ENCODE assay signal across 16 cellular contexts in the genomic region with DNA sequence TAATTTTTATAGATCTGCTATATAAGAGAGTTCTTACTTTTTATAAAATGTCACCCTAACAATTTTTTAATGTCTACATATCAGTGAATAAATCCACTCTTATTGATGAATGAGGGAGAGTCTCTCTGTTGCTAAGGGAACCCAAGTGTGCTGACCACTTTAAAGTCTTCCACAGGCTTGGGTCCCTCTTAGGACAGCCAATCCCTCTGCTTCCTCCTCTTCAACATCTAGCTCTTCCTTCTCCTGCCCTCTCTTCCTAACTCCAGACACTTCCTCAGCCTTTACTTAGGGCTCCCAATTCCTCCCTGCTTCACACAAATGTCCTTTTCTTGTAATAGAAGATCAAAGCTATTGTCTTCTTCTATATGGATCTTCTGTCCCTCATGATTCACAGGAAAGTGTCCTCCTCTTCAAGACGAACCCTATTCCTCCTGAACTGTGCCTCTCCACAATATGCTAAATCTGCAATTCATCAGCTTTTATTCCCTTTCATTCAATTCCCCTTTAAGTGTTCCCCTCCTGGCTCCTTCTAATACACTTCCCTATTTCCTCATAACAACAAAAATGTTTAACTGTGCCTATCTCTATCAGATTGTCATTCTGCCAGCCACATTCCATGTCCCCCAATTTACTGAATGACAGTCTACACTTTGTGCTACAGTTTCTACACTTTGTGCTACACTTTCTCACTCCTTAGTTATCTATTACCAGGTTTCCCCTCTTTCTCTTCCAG. TPM values are rescaled to one million over a fixed set of nuclear protein-coding genes. Genes with fewer than 3 reads are reported as not detected.
DNase-seq lines count a peak whose midpoint lies in the region; ATAC-seq, FAIRE-seq and TF ChIP-seq lines count a peak whose summit lies in the region.
"Had no signal": no experiment of that assay in that cellular context is flagged by ENCODE, and none has a peak within 500 bp of the region (broad histone marks: within the 10 kb centered on the region; RNA-seq: fewer than 3 reads in every experiment).

No MANE protein-coding gene starts in this region.

- peaks cover 78% of the 10 kb centered on the region for H4K20me1 ChIP-seq in SK-N-SH (ENCODE audit: insufficient read depth)

- H3K27me3 ChIP-seq in SK-N-SH (ENCODE audit: insufficient read depth) (no peaks in the 10 kb centered on the region), suprapubic skin (no peaks in the 10 kb centered on the region)

- ATAC-seq in A549 (peak in 1 of 2 experiments; percentile 53; a peak in 3 of 6 replicates), left lobe of liver (no peak), GM19328 (IDR thresholded peaks at IDR 0.05; ENCODE audit: unreplicated experiment) (no peak)

- TF ChIP-seq CTCF in A549 (IDR thresholded peaks at IDR 0.05) (no peak), HEK293 (tag by site-specific recombination; IDR thresholded peaks at IDR 0.05) (no peak), SK-N-SH (IDR thresholded peaks at IDR 0.05) (no peak), fibroblast of pulmonary artery (IDR thresholded peaks at IDR 0.05; ENCODE audit: low read length, missing control alignments) (no peak), suprapubic skin (IDR thresholded peaks at IDR 0.05) (no peak)

- TF ChIP-seq EP300 in A549 (IDR thresholded peaks at IDR 0.05), result no peak
- TF ChIP-seq EP300 in SK-N-SH (IDR thresholded peaks at IDR 0.05; ENCODE audit: borderline replicate concordance in 1 of 2, low read depth in 1 of 2, low read length in 1 of 2), result no peak
- no peak for TF ChIP-seq EP300 in suprapubic skin (IDR thresholded peaks at IDR 0.05)

- H3K4me2 ChIP-seq in A549 (peak overlapping the region; percentile 33), SK-N-SH (no peak overlapping the region)

- CTCF ChIA-PET in A549 (lab: Yijun Ruan, JAX), result interaction anchor here (1.1 kb wide), 1 partner anchor 29 kb away, joined by 3 read pairs; no protein-coding TSS in a partner anchor
- CTCF ChIA-PET in HEK293 (lab: Yijun Ruan, JAX), result interaction anchor here (0.7 kb wide), 1 partner anchor 93 kb away, joined by 3 read pairs; no protein-coding TSS in a partner anchor
- CTCF ChIA-PET in SK-N-SH (lab: Yijun Ruan, JAX), result interaction anchor here (1.0 to 1.3 kb wide), 4 partner anchors 9 to 34 kb away, joined by 4 to 5 read pairs (median 4); no protein-coding TSS in a partner anchor

- H3K9me3 ChIP-seq in A549 (no peaks in the 10 kb centered on the region), HEK293 (ENCODE audit: control insufficient read depth, insufficient read depth, low read depth, low read length) (no peaks in the 10 kb centered on the region), SK-N-SH (no peaks in the 10 kb centered on the region), suprapubic skin (no peaks in the 10 kb centered on the region)

- no peaks in the 10 kb centered on the region for H3K9me2 ChIP-seq in SK-N-SH

- peaks cover 67% of the 10 kb centered on the region for H3K4me1 ChIP-seq in A549
- H3K4me1 ChIP-seq in HEK293 (ENCODE audit: control insufficient read depth, insufficient read depth, low read length), result peaks cover 5% of the 10 kb centered on the region; the same call in 1 of the 2 replicates
- H3K4me1 ChIP-seq in SK-N-SH (ENCODE audit: control insufficient read depth in 1 of 2, insufficient read depth in 2 of 2, low read depth in 1 of 2, low read length in 1 of 2), result peaks cover 36 to 43% of the 10 kb centered on the region in 2 experiments
- H3K4me1 ChIP-seq in suprapubic skin, result peaks cover 17% of the 10 kb centered on the region

- H3K27ac ChIP-seq in A549 (peak overlapping the region in 1 of 2 experiments; percentile 67; a peak in 3 of 6 replicates), HEK293 (ENCODE audit: extremely low read depth, low read depth, low read length) (no peak overlapping the region), SK-N-SH (ENCODE audit: low read depth in 2 of 2, low read length in 1 of 2) (peak overlapping the region; percentile 19 to 46; a peak in 3 of 4 replicates), suprapubic skin (no peak overlapping the region)

- peaks cover 99% of the 10 kb centered on the region for H3K79me2 ChIP-seq in SK-N-SH (ENCODE audit: insufficient read depth)

- H3K9ac ChIP-seq in SK-N-SH, result no peak overlapping the region

- POLR2A ChIA-PET in A549 (lab: Yijun Ruan, JAX), result no interaction called here
- POLR2A ChIA-PET in HEK293 (lab: Yijun Ruan, JAX), result no interaction called here
- POLR2A ChIA-PET in SK-N-SH (lab: Yijun Ruan, JAX), result no interaction called here

- no peak for FAIRE-seq in A549 (lab: Jason Lieb, UNC)

- no peak overlapping the region for H2AFZ ChIP-seq in SK-N-SH (ENCODE audit: low read depth)

- TF ChIP-seq POLR2A in A549 (IDR thresholded peaks at IDR 0.05; ENCODE audit: low read length) (no peak), suprapubic skin (IDR thresholded peaks at IDR 0.05) (no peak)

- DNase-seq in A549 (ENCODE audit: low read depth in 1 of 2, low spot score in 1 of 2), result no peak
- no peak for DNase-seq in SK-N-SH
- DNase-seq in fibroblast of pulmonary artery (ENCODE audit: low read depth), result peak; percentile 36
- no peak for DNase-seq in left lobe of liver (ENCODE audit: low spot score)
- DNase-seq in DMS153 (lab: John Stamatoyannopoulos, UW), result no peak
- no peak for DNase-seq in suprapubic skin (ENCODE audit: low spot score in 2 of 2)
- DNase-seq: activated naive CD4-positive, alpha-beta T cell treated with anti-CD3 and anti-CD28 coated beads, Interleukin-2, amount 10 ng/mL, durations not matched to agents 7 days and 5 days; activated T-cell treated with anti-CD3 and anti-CD28 coated beads, Interleukin-2, amount 50 U/mL, for 4 hours; C1 segment of cervical spinal cord; Calu3; dermis blood vessel endothelial cell; NCI-H1417; NCI-H510A; stimulated activated CD4-positive, alpha-beta T cell treated with anti-CD3 and anti-CD28 coated beads, Interleukin-1b, Interleukin-23, amount 100 ng/mL, for 48 hours had no signal

- H3K36me3 ChIP-seq in HEK293 (ENCODE audit: control insufficient read depth in 2 of 2, insufficient read depth in 1 of 2, low read length in 2 of 2) (no peaks in the 10 kb centered on the region), SK-N-SH (replicated peaks in 1 of 2; ENCODE audit: control insufficient read depth in 1 of 2, insufficient read depth in 2 of 2, low read length in 1 of 2) (peaks cover 17 to 18% of the 10 kb centered on the region in 2 experiments), suprapubic skin (no peaks in the 10 kb centered on the region)

- 46% methylated on average over 1 of the region's 1 CpG for WGBS in A549 (ENCODE audit: missing lambda C conversion rate)
- 65% methylated on average over 1 of the region's 1 CpG for WGBS in SK-N-SH (ENCODE audit: low lambda C conversion rate)
- 67% methylated on average over 1 of the region's 1 CpG for WGBS in suprapubic skin

- TF ChIP-seq RAD21 in A549 (conservative IDR thresholded peaks at IDR 0.05 in 1 of 2, IDR thresholded peaks at IDR 0.05 in 1 of 2) (no peak), SK-N-SH (IDR thresholded peaks at IDR 0.05; ENCODE audit: low read length) (no peak)

- no peak overlapping the region for H3K4me3 ChIP-seq in A549
- no peak overlapping the region for H3K4me3 ChIP-seq in HEK293 (ENCODE audit: low read depth, low read length)
- H3K4me3 ChIP-seq in SK-N-SH (ENCODE audit: low read depth in 2 of 2, low read length in 1 of 2), result no peak overlapping the region
- H3K4me3 ChIP-seq in fibroblast of pulmonary artery (replicated peaks; ENCODE audit: low read depth, low read length), result no peak overlapping the region
- no peak overlapping the region for H3K4me3 ChIP-seq in suprapubic skin

- H3F3A ChIP-seq in SK-N-SH (replicated peaks; ENCODE audit: insufficient read depth), result peaks cover 28% of the 10 kb centered on the region

TF ChIP-seq in A549, 52 proteins besides CTCF, POLR2A, EP300 and RAD21 (continues in another document):
- TF ChIP-seq MAFK (IDR thresholded peaks at IDR 0.05; ENCODE audit: partially characterized antibody), result peak; percentile 33

TF ChIP-seq in HEK293, 187 proteins besides CTCF, POLR2A, EP300 and RAD21 (continues in another document):
- TF ChIP-seq, protein P1, sequence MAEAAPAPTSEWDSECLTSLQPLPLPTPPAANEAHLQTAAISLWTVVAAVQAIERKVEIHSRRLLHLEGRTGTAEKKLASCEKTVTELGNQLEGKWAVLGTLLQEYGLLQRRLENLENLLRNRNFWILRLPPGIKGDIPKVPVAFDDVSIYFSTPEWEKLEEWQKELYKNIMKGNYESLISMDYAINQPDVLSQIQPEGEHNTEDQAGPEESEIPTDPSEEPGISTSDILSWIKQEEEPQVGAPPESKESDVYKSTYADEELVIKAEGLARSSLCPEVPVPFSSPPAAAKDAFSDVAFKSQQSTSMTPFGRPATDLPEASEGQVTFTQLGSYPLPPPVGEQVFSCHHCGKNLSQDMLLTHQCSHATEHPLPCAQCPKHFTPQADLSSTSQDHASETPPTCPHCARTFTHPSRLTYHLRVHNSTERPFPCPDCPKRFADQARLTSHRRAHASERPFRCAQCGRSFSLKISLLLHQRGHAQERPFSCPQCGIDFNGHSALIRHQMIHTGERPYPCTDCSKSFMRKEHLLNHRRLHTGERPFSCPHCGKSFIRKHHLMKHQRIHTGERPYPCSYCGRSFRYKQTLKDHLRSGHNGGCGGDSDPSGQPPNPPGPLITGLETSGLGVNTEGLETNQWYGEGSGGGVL (tag by site-specific recombination; IDR thresholded peaks at IDR 0.05), result no peak

TF ChIP-seq in SK-N-SH, 30 proteins besides CTCF, POLR2A, EP300 and RAD21:
- TF ChIP-seq NFIC (IDR thresholded peaks at IDR 0.05; ENCODE audit: borderline replicate concordance), result peak; percentile 29; the same call in 1 of the 2 replicates
- peak; percentile 26 for TF ChIP-seq POLR2AphosphoS5 (IDR thresholded peaks at IDR 0.05; ENCODE audit: low read depth, low read length)
- no peak for TF ChIP-seq CHD2 (IDR thresholded peaks at IDR 0.05; ENCODE audit: low read length, partially characterized antibody)
- TF ChIP-seq ELF1 (IDR thresholded peaks at IDR 0.05), result 0 out of 2 replicates have a peak, but pooled peaks have one; percentile 14
TF ChIP-seq in SK-N-SH: peak in this region for 3.

RNA-seq across cellular contexts. Expression of a gene that starts 37.7 kb away (rescaled TPM):
- polyA plus RNA-seq in A549 (2011; rRNA removed), result 22.4 and 25.9 TPM in 2 replicates
- polyA plus RNA-seq in A549 (2012; cell fraction: cytosol; rRNA removed), result 6.9 and 7.9 TPM in 2 replicates
- polyA plus RNA-seq in A549 (2012; cell fraction: nucleus; rRNA removed), result 13.6 and 14.3 TPM in 2 replicates
- polyA plus RNA-seq in A549 (2017; fragmentation: RNase III; extraction: RNeasy Plus Mini Kit Qiagen cat#74134 plus additional on column Dnase treatment), result 12.9 to 16.1 TPM (median 13.6 TPM) in 3 replicates
- 51.8 and 65.6 TPM in 2 replicates for polyA minus RNA-seq in A549 (2011; rRNA and poly(A)+ RNA removed)
- polyA plus RNA-seq in SK-N-SH (2012; rRNA removed), result 30.3 and 33.2 TPM in 2 replicates
- polyA plus RNA-seq in SK-N-SH (2012; cell fraction: cytosol; rRNA removed), result 29.6 and 31.5 TPM in 2 replicates
- 53.3 and 69.9 TPM in 2 replicates for polyA plus RNA-seq in SK-N-SH (2012; cell fraction: nucleus; rRNA removed)
- total RNA-seq in left lobe of liver, result 15.3 TPM
- 10 to 100 TPM; 58.1 to 79.1 (median 68.3) TPM for total RNA-seq in suprapubic skin

Comparison
In these comparisons a context has a peak if more than half of its experiments do, and no peak if none do; other contexts are left out.
1. H3K27ac ChIP-seq: peak in SK-N-SH (2 of 2); none in HEK293 (single experiment) and suprapubic skin (single experiment).